8 cellular contexts compared by ENCODE assay signal in genomic region chr17:59371426-59372099, GRCh38. TPM values are rescaled to one million over a fixed set of nuclear protein-coding genes. Genes with fewer than 3 reads are reported as not detected.
DNase-seq lines count a peak whose midpoint lies in the region; ATAC-seq, FAIRE-seq and TF ChIP-seq lines count a peak whose summit lies in the region.

No MANE protein-coding gene starts in this region.

- H3K27ac ChIP-seq in SK-N-SH (ENCODE audit: low read depth in 2 of 2, low read length in 1 of 2) (peak overlapping the region; percentile 72 to 85), pancreas (peak overlapping the region; percentile 37 to 83 (median 70))

- intact Hi-C loops in pancreas (cut with DNase I) = loop anchor here in 1 of 3 donors (10.0 kb wide), 1 partner anchor 63 kb away; no protein-coding TSS in a partner anchor

- H3K9me3 ChIP-seq in SK-N-SH (no peaks in the 10 kb centered on the region), pancreas (no peaks in the 10 kb centered on the region)

- H3K36me3 ChIP-seq in SK-N-SH (replicated peaks in 1 of 2; ENCODE audit: control insufficient read depth in 1 of 2, insufficient read depth in 2 of 2, low read length in 1 of 2) (no peaks in the 10 kb centered on the region), pancreas (no peaks in the 10 kb centered on the region)

- H3K4me3 ChIP-seq in SK-N-SH (ENCODE audit: low read depth in 2 of 2, low read length in 1 of 2) (no peak overlapping the region), pancreas (no peak overlapping the region)

- DNase-seq in C1 segment of cervical spinal cord (lab: John Stamatoyannopoulos, UW) (peak in 10 of 14 donors; percentile 9 to 77 (median 44)), SK-N-SH (no peak), glomerular visceral epithelial cell (ENCODE audit: extremely low spot score) (peak; percentile 11), pancreas (peak in 1 of 6 donors; percentile 31), NCI-H526 (lab: John Stamatoyannopoulos, UW) (no peak), iPS-NIHi11 (ENCODE audit: low spot score) (no peak)

- FAIRE-seq in pancreas (lab: Jason Lieb, UNC) = no peak

- TF ChIP-seq CTCF in SK-N-SH (IDR thresholded peaks at IDR 0.05) (no peak), pancreas (IDR thresholded peaks at IDR 0.05) (no peak)

- CTCF ChIA-PET in SK-N-SH (lab: Yijun Ruan, JAX) = interaction anchor here (0.7 to 2.8 kb wide), 5 partner anchors 9 to 42 kb away, joined by 3 to 11 read pairs (median 4); no protein-coding TSS in a partner anchor

- H3K4me1 ChIP-seq in SK-N-SH (ENCODE audit: control insufficient read depth in 1 of 2, insufficient read depth in 2 of 2, low read depth in 1 of 2, low read length in 1 of 2) (peaks cover 43 to 48% of the 10 kb centered on the region in 2 experiments), pancreas (peaks cover 54 to 80% (median 68%) of the 10 kb centered on the region in 3 donors)

- peak overlapping the region; percentile 33; the same call in 1 of the 2 replicates for H3K9ac ChIP-seq in SK-N-SH

- TF ChIP-seq EP300 in SK-N-SH (IDR thresholded peaks at IDR 0.05; ENCODE audit: borderline replicate concordance in 1 of 2, low read depth in 1 of 2, low read length in 1 of 2) = no peak

- POLR2A ChIA-PET in SK-N-SH (lab: Yijun Ruan, JAX) = no interaction called here

- no peak for TF ChIP-seq RAD21 in SK-N-SH (IDR thresholded peaks at IDR 0.05; ENCODE audit: low read length)

- H3F3A ChIP-seq in SK-N-SH (replicated peaks; ENCODE audit: insufficient read depth) = peaks cover 5% of the 10 kb centered on the region

- no peaks in the 10 kb centered on the region for H3K9me2 ChIP-seq in SK-N-SH

- H3K79me2 ChIP-seq in SK-N-SH (ENCODE audit: insufficient read depth) = peaks cover 5% of the 10 kb centered on the region; the same call in 1 of the 2 replicates

- peak overlapping the region; percentile 65 for H3K4me2 ChIP-seq in SK-N-SH

- ATAC-seq in pancreas (peak in 1 of 4 donors; percentile 0), GM21515 (IDR thresholded peaks at IDR 0.05; ENCODE audit: unreplicated experiment) (no peak), HG03135 (IDR thresholded peaks at IDR 0.05; ENCODE audit: unreplicated experiment) (no peak)

- H4K20me1 ChIP-seq in SK-N-SH (ENCODE audit: insufficient read depth) = no peaks in the 10 kb centered on the region

- WGBS in SK-N-SH (ENCODE audit: low lambda C conversion rate) = 75% methylated on average over 5 of the region's 5 CpGs
- WGBS in pancreas, 2 donors = 6 to 11% methylated on average over 5 of the region's 5 CpGs

- H3K27me3 ChIP-seq in SK-N-SH (ENCODE audit: insufficient read depth) = no peaks in the 10 kb centered on the region
- H3K27me3 ChIP-seq in pancreas = no peaks in the 10 kb centered on the region

- peak overlapping the region; percentile 60; the same call in 1 of the 2 replicates for H2AFZ ChIP-seq in SK-N-SH (ENCODE audit: low read depth)

TF ChIP-seq in SK-N-SH, 30 proteins besides CTCF, POLR2A, EP300 and RAD21:
- no peak for TF ChIP-seq TCF12 (IDR thresholded peaks at IDR 0.05)
- TF ChIP-seq NFIC (IDR thresholded peaks at IDR 0.05; ENCODE audit: borderline replicate concordance) = no peak
- no peak for TF ChIP-seq RCOR1 (IDR thresholded peaks at IDR 0.05; ENCODE audit: low read length)
- TF ChIP-seq EZH2phosphoT487 (IDR thresholded peaks at IDR 0.05; ENCODE audit: borderline replicate concordance, low read depth) = no peak
- no peak for TF ChIP-seq GATA2 (CRISPR knock-in tag; IDR thresholded peaks at IDR 0.05)
- no peak for TF ChIP-seq POLR2AphosphoS5 (IDR thresholded peaks at IDR 0.05; ENCODE audit: low read depth, low read length)
- TF ChIP-seq TEAD4 (IDR thresholded peaks at IDR 0.05; ENCODE audit: borderline replicate concordance, insufficient read depth) = no peak

RNA-seq across cellular contexts. Expression of gene YPEL2, which starts 40.1 kb away (rescaled TPM):
- polyA plus RNA-seq in SK-N-SH (2012; rRNA removed) = 3.2 and 5.5 TPM in 2 replicates
- 4.7 and 5.4 TPM in 2 replicates for polyA plus RNA-seq in SK-N-SH (2012; cell fraction: cytosol; rRNA removed)
- 5.5 and 10.2 TPM in 2 replicates for polyA plus RNA-seq in SK-N-SH (2012; cell fraction: nucleus; rRNA removed)
- 10 to 100 TPM in 5 of 6 donors, 1 to 10 TPM in 1; 9.1 to 28.7 (median 13.6) TPM for total RNA-seq in pancreas
- polyA plus RNA-seq in pancreas = 1 to 10 TPM; 6.7 to 8.7 TPM

Comparison
In these comparisons a context has a peak if more than half of its experiments do, and no peak if none do; other contexts are left out.
1. DNase-seq: peak in C1 segment of cervical spinal cord (10 of 14) and glomerular visceral epithelial cell (single experiment); none in SK-N-SH (single experiment), NCI-H526 (0 of 2) and iPS-NIHi11 (single experiment).